ENCODE assay signal across 1 cellular context in the genomic region with DNA sequence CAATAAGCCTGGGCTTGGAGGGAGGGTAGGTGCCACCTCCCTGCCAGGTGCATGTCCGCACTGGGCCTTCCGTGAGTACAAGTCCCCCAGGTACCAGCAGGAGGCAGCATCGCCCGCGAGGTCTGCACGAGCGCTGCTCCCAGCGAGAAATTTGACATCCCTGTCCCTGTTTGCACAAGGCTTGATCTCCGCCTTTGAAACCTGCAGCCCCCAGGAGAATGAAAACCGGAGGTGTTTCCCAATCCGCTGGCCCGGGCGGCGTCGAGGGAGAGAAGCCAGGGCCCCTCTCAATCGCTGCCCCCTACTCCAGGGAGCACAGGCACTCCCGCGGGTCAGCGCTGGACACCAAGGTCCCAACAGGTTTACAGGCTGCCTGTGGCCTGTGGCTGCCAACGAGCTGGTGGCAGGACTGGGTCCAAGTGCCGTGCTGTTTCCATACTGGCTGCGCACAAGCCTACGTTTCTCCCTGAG.
TF ChIP-seq lines count a peak whose summit lies in the region.

No MANE protein-coding gene starts in this region.

TF ChIP-seq in endothelial cell of umbilical vein, 7 proteins besides CTCF, POLR2A, EP300 and RAD21 (continued from another document):
- TF ChIP-seq FOS (IDR thresholded peaks at IDR 0.05; ENCODE audit: borderline replicate concordance, insufficient read depth, low read length) (no peak), GATA2 (IDR thresholded peaks at IDR 0.05; ENCODE audit: insufficient read depth, insufficient read length, low read depth, low read length) (no peak)
